2 cellular contexts compared by ENCODE assay signal in genomic region chr4:7638984-7639789, GRCh38.
TF ChIP-seq lines count a peak whose summit lies in the region.

No MANE protein-coding gene starts in this region.

TF ChIP-seq in GM12878, 131 proteins besides CTCF, POLR2A, EP300 and RAD21:
- TF ChIP-seq PBX3 (IDR thresholded peaks at IDR 0.05; ENCODE audit: insufficient replicate concordance, low read depth, low read length) (peak; percentile 43), E2F4 (IDR thresholded peaks at IDR 0.05; ENCODE audit: low read depth, low read length) (no peak)

TF ChIP-seq in SK-N-SH, 30 proteins besides CTCF, POLR2A, EP300 and RAD21:
- TF ChIP-seq ZBTB33 (IDR thresholded peaks at IDR 0.05; ENCODE audit: borderline replicate concordance, low read depth): no peak
- no peak for TF ChIP-seq IRF3 (IDR thresholded peaks at IDR 0.05; ENCODE audit: low read depth, low read length)
- TF ChIP-seq SIN3A (IDR thresholded peaks at IDR 0.05; ENCODE audit: borderline replicate concordance, low read depth, low read length): no peak
- TF ChIP-seq GABPA (IDR thresholded peaks at IDR 0.05; ENCODE audit: low read depth): no peak
- TF ChIP-seq FOXM1 (IDR thresholded peaks at IDR 0.05; ENCODE audit: low read depth): no peak
- no peak for TF ChIP-seq POLR2AphosphoS5 (IDR thresholded peaks at IDR 0.05; ENCODE audit: low read depth, low read length)
TF ChIP-seq in SK-N-SH: peak in this region for 0.
